ENCODE assay signal across 8 cellular contexts in the genomic region with DNA sequence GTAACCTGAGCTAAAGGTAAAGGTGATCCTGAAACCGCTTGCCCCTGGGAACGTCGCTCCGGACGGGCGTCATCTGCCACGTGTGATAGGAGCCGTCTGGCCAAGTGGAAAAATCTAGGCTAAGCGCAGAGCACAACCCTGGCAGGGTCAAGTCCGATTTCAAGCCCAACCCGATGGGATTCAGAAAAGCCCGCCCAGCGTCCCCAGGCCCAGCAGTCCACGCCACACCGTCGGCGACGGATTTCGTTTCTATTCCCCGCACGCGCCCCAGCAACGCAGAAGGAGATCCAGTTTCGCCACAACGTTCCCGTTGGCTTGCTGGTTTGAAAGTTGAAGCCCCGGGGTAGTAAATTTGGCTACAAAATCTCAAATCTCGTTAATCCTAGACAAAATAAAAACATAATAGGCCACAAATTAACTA. TPM values are rescaled to one million over a fixed set of nuclear protein-coding genes. Genes with fewer than 3 reads are reported as not detected.
DNase-seq lines count a peak whose midpoint lies in the region; ATAC-seq and TF ChIP-seq lines count a peak whose summit lies in the region.

No MANE protein-coding gene starts in this region.

- H3K9ac ChIP-seq in neural cell (ENCODE audit: low read length) = no peak overlapping the region

- peak overlapping the region; percentile 78 for H3K27ac Mint-ChIP-seq in type B pancreatic cell

- no peak for TF ChIP-seq POLR2A in heart left ventricle (IDR thresholded peaks at IDR 0.05)

- TF ChIP-seq RAD21 in neural cell (conservative IDR thresholded peaks at IDR 0.05) = no peak

- peak; percentile 78 for DNase-seq in NCI-H1105 (lab: John Stamatoyannopoulos, UW)
- no peak for DNase-seq in NCI-H1105 treated with DMSO at 0.1 percent for 48 hours (lab: John Stamatoyannopoulos, UW)
- DNase-seq in heart left ventricle = peak in 4 of 5 donors; percentile 33 to 52 (median 46)
- no peak for DNase-seq in type B pancreatic cell (ENCODE audit: extremely low spot score, unreplicated experiment)
- DNase-seq in DMS114 treated with DMSO at 0.1 percent for 48 hours (lab: John Stamatoyannopoulos, UW; ENCODE audit: unreplicated experiment) = no peak
- DNase-seq in NCI-H2171 (lab: John Stamatoyannopoulos, UW) = no peak

- H2AFZ ChIP-seq in neural cell (ENCODE audit: low read depth, low read length) = no peak overlapping the region

- H4K20me1 ChIP-seq in neural cell (ENCODE audit: insufficient read depth) = no peaks in the 10 kb centered on the region

- peaks cover 7 to 73% (median 45%) of the 10 kb centered on the region in 12 donors for H3K4me1 ChIP-seq in heart left ventricle

- no peaks in the 10 kb centered on the region for H3K79me2 ChIP-seq in neural cell (replicated peaks; ENCODE audit: insufficient read depth, low read length)

- H3K4me3 ChIP-seq in heart left ventricle (peak overlapping the region in 11 of 12 donors; percentile 42 to 72 (median 59)), neural cell (ENCODE audit: low read length) (peak overlapping the region; percentile 48)

- ATAC-seq in heart left ventricle = no peak
- no peak for ATAC-seq in HG03521 (IDR thresholded peaks at IDR 0.05; ENCODE audit: unreplicated experiment)

- TF ChIP-seq CTCF in heart left ventricle (IDR thresholded peaks at IDR 0.05) (no peak), neural cell (IDR thresholded peaks at IDR 0.05; ENCODE audit: poor library complexity, severe bottlenecking) (no peak), type B pancreatic cell (conservative IDR thresholded peaks at IDR 0.05) (no peak)

- no peaks in the 10 kb centered on the region for H3K9me2 ChIP-seq in neural cell (ENCODE audit: insufficient read depth, low read length)

- peaks cover 38% of the 10 kb centered on the region for H3K4me1 Mint-ChIP-seq in type B pancreatic cell (ENCODE audit: unreplicated experiment)

- H3K27ac ChIP-seq in heart left ventricle (peak overlapping the region in 11 of 12 donors; percentile 76 to 94 (median 86)), neural cell (ENCODE audit: low read length) (no peak overlapping the region)

- H3K9me3 Mint-ChIP-seq in type B pancreatic cell = no peaks in the 10 kb centered on the region

- H3K4me3 Mint-ChIP-seq in type B pancreatic cell = peak overlapping the region; percentile 92

- no peaks in the 10 kb centered on the region for H3K27me3 Mint-ChIP-seq in type B pancreatic cell

- H3K36me3 Mint-ChIP-seq in type B pancreatic cell = no peaks in the 10 kb centered on the region

- H3F3A ChIP-seq in neural cell (ENCODE audit: insufficient read depth, low read length, poor library complexity, severe bottlenecking) = no peaks in the 10 kb centered on the region

- H3K27me3 ChIP-seq in heart left ventricle = peaks cover 0 to 50% (median 0%) of the 10 kb centered on the region in 9 donors
- H3K27me3 ChIP-seq in neural cell (ENCODE audit: insufficient read depth, low read depth, low read length) = peaks cover 98% of the 10 kb centered on the region

- no peaks in the 10 kb centered on the region for H3K36me3 ChIP-seq in heart left ventricle
- no peaks in the 10 kb centered on the region for H3K36me3 ChIP-seq in neural cell (ENCODE audit: insufficient read depth, low read length)

- no peak for TF ChIP-seq EP300 in neural cell (conservative IDR thresholded peaks at IDR 0.05; ENCODE audit: poor library complexity, severe bottlenecking)

- H3K9me3 ChIP-seq in heart left ventricle (no peaks in the 10 kb centered on the region), neural cell (ENCODE audit: low read length) (no peaks in the 10 kb centered on the region)

- intact Hi-C loops in heart left ventricle (cut with DNase I) = loop anchor here in 5 of 10 donors (5.0 to 10.0 kb wide), 8 partner anchors 34 to 772 kb away; a partner anchor contains a TSS

- no peak overlapping the region for H3K4me2 ChIP-seq in neural cell (ENCODE audit: low read length)

- 47 to 82% (median 67%) methylated on average over 21 to 28 of the region's 28 CpGs for WGBS in heart left ventricle, 4 donors

TF ChIP-seq in neural cell, 6 proteins besides CTCF, POLR2A, EP300 and RAD21:
- TF ChIP-seq EZH2 (IDR thresholded peaks at IDR 0.05; ENCODE audit: borderline replicate concordance, insufficient read depth, low read length, poor library complexity, severe bottlenecking) (peak; percentile 10), SMC3 (conservative IDR thresholded peaks at IDR 0.05; ENCODE audit: poor library complexity) (no peak), MXI1 (conservative IDR thresholded peaks at IDR 0.05; ENCODE audit: poor library complexity, severe bottlenecking) (no peak), POLR2AphosphoS5 (IDR thresholded peaks at IDR 0.05) (peak; percentile 65), TAF1 (IDR thresholded peaks at IDR 0.05; ENCODE audit: low read depth) (no peak)
- TF ChIP-seq, protein P1, sequence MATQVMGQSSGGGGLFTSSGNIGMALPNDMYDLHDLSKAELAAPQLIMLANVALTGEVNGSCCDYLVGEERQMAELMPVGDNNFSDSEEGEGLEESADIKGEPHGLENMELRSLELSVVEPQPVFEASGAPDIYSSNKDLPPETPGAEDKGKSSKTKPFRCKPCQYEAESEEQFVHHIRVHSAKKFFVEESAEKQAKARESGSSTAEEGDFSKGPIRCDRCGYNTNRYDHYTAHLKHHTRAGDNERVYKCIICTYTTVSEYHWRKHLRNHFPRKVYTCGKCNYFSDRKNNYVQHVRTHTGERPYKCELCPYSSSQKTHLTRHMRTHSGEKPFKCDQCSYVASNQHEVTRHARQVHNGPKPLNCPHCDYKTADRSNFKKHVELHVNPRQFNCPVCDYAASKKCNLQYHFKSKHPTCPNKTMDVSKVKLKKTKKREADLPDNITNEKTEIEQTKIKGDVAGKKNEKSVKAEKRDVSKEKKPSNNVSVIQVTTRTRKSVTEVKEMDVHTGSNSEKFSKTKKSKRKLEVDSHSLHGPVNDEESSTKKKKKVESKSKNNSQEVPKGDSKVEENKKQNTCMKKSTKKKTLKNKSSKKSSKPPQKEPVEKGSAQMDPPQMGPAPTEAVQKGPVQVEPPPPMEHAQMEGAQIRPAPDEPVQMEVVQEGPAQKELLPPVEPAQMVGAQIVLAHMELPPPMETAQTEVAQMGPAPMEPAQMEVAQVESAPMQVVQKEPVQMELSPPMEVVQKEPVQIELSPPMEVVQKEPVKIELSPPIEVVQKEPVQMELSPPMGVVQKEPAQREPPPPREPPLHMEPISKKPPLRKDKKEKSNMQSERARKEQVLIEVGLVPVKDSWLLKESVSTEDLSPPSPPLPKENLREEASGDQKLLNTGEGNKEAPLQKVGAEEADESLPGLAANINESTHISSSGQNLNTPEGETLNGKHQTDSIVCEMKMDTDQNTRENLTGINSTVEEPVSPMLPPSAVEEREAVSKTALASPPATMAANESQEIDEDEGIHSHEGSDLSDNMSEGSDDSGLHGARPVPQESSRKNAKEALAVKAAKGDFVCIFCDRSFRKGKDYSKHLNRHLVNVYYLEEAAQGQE (IDR thresholded peaks at IDR 0.05; ENCODE audit: borderline replicate concordance) = no peak

RNA-seq across cellular contexts. Expression of a gene that starts 32.4 kb away (rescaled TPM):
- total RNA-seq in heart left ventricle (100 to 1,000 TPM in 5 of 9 donors, 10 to 100 TPM in 4; 80.9 to 148 (median 116) TPM), type B pancreatic cell (ENCODE audit: low replicate concordance) (62.9 and 76.4 TPM in 2 replicates)
- polyA plus RNA-seq in heart left ventricle (10 to 100 TPM; 24.5 to 36.3 TPM), neural cell (0.18 and 0.73 TPM in 2 replicates)
- polyA minus RNA-seq in neural cell = 1.9 and 2.2 TPM in 2 replicates

Comparison
In these comparisons a context has a peak if more than half of its experiments do, and no peak if none do; other contexts are left out.
1. DNase-seq: peak in NCI-H1105 (single experiment) and heart left ventricle (4 of 5); none in NCI-H1105 treated with DMSO at 0.1 percent for 48 hours (single experiment), type B pancreatic cell (single experiment), DMS114 treated with DMSO at 0.1 percent for 48 hours (single experiment) and NCI-H2171 (single experiment).